In genomic region chr20:38645980-38646858, GRCh38 we compare ENCODE assay signal across 8 cellular contexts. TPM values are rescaled to one million over a fixed set of nuclear protein-coding genes. Genes with fewer than 3 reads are reported as not detected.
DNase-seq lines count a peak whose midpoint lies in the region; ATAC-seq, FAIRE-seq and TF ChIP-seq lines count a peak whose summit lies in the region.

No MANE protein-coding gene starts in this region.

- H2BK5ac ChIP-seq in H1 (ENCODE audit: low read depth, low read length), result no peak overlapping the region; the same call in 1 of the 2 replicates

- peak overlapping the region; percentile 62 for H3K4me3 Mint-ChIP-seq in mesothelial cell of epicardium

- H4K8ac ChIP-seq in H1 (ENCODE audit: extremely low read depth, insufficient read depth, low read length), result peak overlapping the region; percentile 51

- TF ChIP-seq RAD21 in H1 (IDR thresholded peaks at IDR 0.05 in 1 of 2, conservative IDR thresholded peaks at IDR 0.05 in 1 of 2; ENCODE audit: low read depth in 2 of 2, low read length in 2 of 2), result peak; percentile 92 to 95

- no peak overlapping the region for H3K14ac ChIP-seq in H1 (ENCODE audit: insufficient read length)

- H3K27ac Mint-ChIP-seq in mesothelial cell of epicardium, result no peak overlapping the region

- no peak overlapping the region for H3K27ac ChIP-seq in H1 (ENCODE audit: low read depth, low read length)

- no peaks in the 10 kb centered on the region for H3K79me1 ChIP-seq in H1 (ENCODE audit: low read depth, low read length)

- no peak overlapping the region for H2AK5ac ChIP-seq in H1 (ENCODE audit: low read depth, low read length)

- H2BK120ac ChIP-seq in H1 (replicated peaks; ENCODE audit: low read depth, low read length), result no peak overlapping the region

- H3K36me3 Mint-ChIP-seq in mesothelial cell of epicardium, result no peaks in the 10 kb centered on the region

- peaks cover 55% of the 10 kb centered on the region for H3K27me3 Mint-ChIP-seq in mesothelial cell of epicardium (ENCODE audit: low read depth)

- POLR2A ChIA-PET in BJ (lab: Charles Lee), result no interaction called here
- POLR2A ChIA-PET in H1 (lab: Charles Lee; ENCODE audit: partially characterized antibody), result interaction anchor here (0.6 to 1.7 kb wide), 2 partner anchors 78 to 281 kb away, joined by 3 to 8 read pairs; partner anchors contain the start of gene SLC32A1

- DNase-seq in BJ (ENCODE audit: low read depth) (no peak), HS-5 (ENCODE audit: low read depth) (peak; percentile 11), H1 (ENCODE audit: low read depth in 1 of 2, low spot score in 2 of 2) (peak; percentile 36 to 98), mesothelial cell of epicardium (ENCODE audit: low spot score in 2 of 2, unreplicated experiment in 2 of 2) (peak; percentile 78 to 92)
- DNase-seq in NK-92 treated with Interleukin-12 subunit alpha and Interleukin-12 subunit beta, amount 100 ng/mL, for 24 hours (lab: John Stamatoyannopoulos, UW), result peak; percentile 67
- peak; percentile 76 to 88 for DNase-seq in activated CD8-positive, alpha-beta memory T cell treated with anti-CD3 and anti-CD28 coated beads for 1 hour (ENCODE audit: extremely low read depth in 1 of 2, low read depth in 1 of 2)
- DNase-seq in stimulated activated CD8-positive, alpha-beta memory T cell treated with anti-CD3 and anti-CD28 coated beads, Interleukin-2, amount 100 ng/mL, for 48 hours (ENCODE audit: low read depth in 2 of 2), result peak; percentile 75 to 86

- peaks cover 0 to 5% (median 3%) of the 10 kb centered on the region in 4 experiments; a peak in 5 of 7 replicates for H3K4me1 ChIP-seq in H1 (replicated peaks in 1 of 4; ENCODE audit: control insufficient read depth in 3 of 4, insufficient read depth in 4 of 4, low read length in 3 of 4)

- ATAC-seq in GM19395 (IDR thresholded peaks at IDR 0.05; ENCODE audit: unreplicated experiment), result peak; percentile 81

- TF ChIP-seq CTCF in BJ (IDR thresholded peaks at IDR 0.05; ENCODE audit: insufficient read depth, low read depth, low read length) (peak; percentile 95), H1 (IDR thresholded peaks at IDR 0.05; ENCODE audit: control extremely low read depth in 1 of 3, insufficient read depth in 1 of 3, low read depth in 1 of 3, low read length in 3 of 3) (peak; percentile 95 to 97 (median 95)), mesothelial cell of epicardium (IDR thresholded peaks at IDR 0.05; ENCODE audit: unreplicated experiment) (peak; percentile 92)

- H2BK12ac ChIP-seq in H1 (ENCODE audit: low read depth, low read length), result peak overlapping the region; percentile 54; the same call in 1 of the 2 replicates

- peaks cover 1 to 3% of the 10 kb centered on the region in 2 experiments for H4K20me1 ChIP-seq in H1 (replicated peaks in 1 of 2; ENCODE audit: control insufficient read depth in 1 of 2, insufficient read depth in 2 of 2, low read length in 2 of 2)

- peaks cover 10% of the 10 kb centered on the region for H3K4me1 Mint-ChIP-seq in mesothelial cell of epicardium

- H3K23me2 ChIP-seq in H1 (ENCODE audit: low read depth, low read length), result peaks cover 10% of the 10 kb centered on the region; the same call in 1 of the 2 replicates

- H4K5ac ChIP-seq in H1 (ENCODE audit: insufficient read length, low read depth, low read length), result no peak overlapping the region

- TF ChIP-seq POLR2A in H1 (IDR thresholded peaks at IDR 0.05; ENCODE audit: control extremely low read depth in 1 of 2, low read depth in 2 of 2, low read length in 2 of 2), result no peak

- H3K9ac ChIP-seq in H1 (replicated peaks in 1 of 4; ENCODE audit: extremely low read depth in 1 of 4, low read depth in 3 of 4, low read length in 3 of 4), result no peak overlapping the region

- H2BK20ac ChIP-seq in H1 (ENCODE audit: low read length), result no peak overlapping the region

- H2BK15ac ChIP-seq in H1 (ENCODE audit: low read length), result peak overlapping the region; percentile 83; the same call in 1 of the 2 replicates

- H3K9me3 Mint-ChIP-seq in mesothelial cell of epicardium, result no peaks in the 10 kb centered on the region

- peak overlapping the region; percentile 37; the same call in 1 of the 2 replicates for H2AFZ ChIP-seq in H1 (ENCODE audit: low read length)

- no peak overlapping the region for H3K4ac ChIP-seq in H1 (replicated peaks; ENCODE audit: insufficient read length, low read depth, low read length)

- H3K27me3 ChIP-seq in BJ (ENCODE audit: control insufficient read depth, insufficient read depth, low read length) (peaks cover 22% of the 10 kb centered on the region), H1 (replicated peaks in 1 of 4; ENCODE audit: control insufficient read depth in 3 of 4, extremely low read depth in 1 of 4, insufficient read depth in 3 of 4, low read length in 3 of 4) (peaks cover 8 to 43% (median 31%) of the 10 kb centered on the region in 4 experiments)

- no peaks in the 10 kb centered on the region for H3K79me2 ChIP-seq in H1 (ENCODE audit: control insufficient read depth in 1 of 2, insufficient read depth in 2 of 2, low read length in 2 of 2)

- H3K36me3 ChIP-seq in BJ (ENCODE audit: control insufficient read depth, insufficient read depth, low read length) (no peaks in the 10 kb centered on the region), H1 (ENCODE audit: control insufficient read depth in 2 of 4, insufficient read depth in 4 of 4, low read length in 3 of 4) (no peaks in the 10 kb centered on the region)

- no peak for TF ChIP-seq EP300 in H1 (IDR thresholded peaks at IDR 0.05; ENCODE audit: borderline replicate concordance in 1 of 2, low read depth in 2 of 2, low read length in 2 of 2)

- FAIRE-seq in H1 (lab: Jason Lieb, UNC), result no peak

- H3K4me2 ChIP-seq in H1 (ENCODE audit: insufficient read depth in 1 of 2, low read depth in 2 of 2, low read length in 2 of 2), result peak overlapping the region; percentile 21 to 87

- CTCF ChIA-PET in BJ (lab: Yijun Ruan, JAX) (interaction anchor here (0.6 to 7.1 kb wide), 16 partner anchors 11 to 286 kb away, joined by 3 to 88 read pairs (median 5); partner anchors contain the start of gene ACTR5), H1 (lab: Charles Lee; ENCODE audit: partially characterized antibody) (interaction anchor here (0.8 to 8.0 kb wide), 16 partner anchors 8 to 471 kb away, joined by 3 to 235 read pairs (median 8); partner anchors contain the start of genes ACTR5 and SLC32A1)

- no peak overlapping the region for H4K91ac ChIP-seq in H1 (replicated peaks; ENCODE audit: insufficient read length, low read length)

- no peak overlapping the region for H3K4me3 ChIP-seq in BJ (ENCODE audit: low read depth, low read length)
- peak overlapping the region in 3 of 4 experiments; percentile 30 to 48 (median 44); a peak in 6 of 8 replicates for H3K4me3 ChIP-seq in H1 (ENCODE audit: extremely low read depth in 1 of 4, insufficient read depth in 2 of 4, low read depth in 3 of 4, low read length in 4 of 4)

- H3K18ac ChIP-seq in H1 (ENCODE audit: extremely low read depth, low read length), result no peak overlapping the region; the same call in 1 of the 2 replicates

- WGBS in H1 (ENCODE audit: extremely low coverage in 1 of 2, insufficient coverage in 1 of 2, insufficient read length in 1 of 2, insufficient replicate concordance in 2 of 2, low coverage in 1 of 2, low lambda C conversion rate in 2 of 2, missing lambda C conversion rate in 1 of 2), 2 experiments, result 12% methylated on average over 49 of the region's 50 CpGs; no CpG with 5 or more reads in 1 of the 2 experiments

- H3K23ac ChIP-seq in H1 (ENCODE audit: insufficient read length), result no peak overlapping the region

- no peaks in the 10 kb centered on the region for H3K9me3 ChIP-seq in H1 (ENCODE audit: insufficient read depth in 2 of 2, low read depth in 1 of 2, low read length in 1 of 2)

- H3K56ac ChIP-seq in H1 (replicated peaks; ENCODE audit: insufficient read length, low read depth, low read length), result no peak overlapping the region

TF ChIP-seq in H1, 55 proteins besides CTCF, POLR2A, EP300 and RAD21 (continues in another document):
- no peak for TF ChIP-seq GABPA (IDR thresholded peaks at IDR 0.05; ENCODE audit: borderline replicate concordance, insufficient read depth, low read length)
- TF ChIP-seq SIX5 (IDR thresholded peaks at IDR 0.05; ENCODE audit: low read depth, low read length), result no peak
- no peak for TF ChIP-seq CBX8 (IDR thresholded peaks at IDR 0.05; ENCODE audit: borderline replicate concordance, low read depth, low read length)
- no peak for TF ChIP-seq BCL11A (IDR thresholded peaks at IDR 0.05; ENCODE audit: low read depth in 2 of 2, low read length in 2 of 2)
- TF ChIP-seq MAX (IDR thresholded peaks at IDR 0.05), result peak; percentile 84
- no peak for TF ChIP-seq TBP (IDR thresholded peaks at IDR 0.05; ENCODE audit: low read depth, low read length)
- no peak for TF ChIP-seq TAF1 (IDR thresholded peaks at IDR 0.05; ENCODE audit: low read depth, low read length)
- TF ChIP-seq CBX5 (IDR thresholded peaks at IDR 0.05; ENCODE audit: low read depth, low read length), result no peak
- TF ChIP-seq SP1 (IDR thresholded peaks at IDR 0.05; ENCODE audit: low read depth, low read length), result peak; percentile 44; the same call in 1 of the 2 replicates
- TF ChIP-seq RXRA (IDR thresholded peaks at IDR 0.05; ENCODE audit: insufficient read depth, low read depth, low read length), result no peak
- peak; percentile 68; the same call in 1 of the 2 replicates for TF ChIP-seq CREB1 (IDR thresholded peaks at IDR 0.05)
- peak; percentile 33 for TF ChIP-seq ASH2L (IDR thresholded peaks at IDR 0.05; ENCODE audit: low read length)

RNA-seq across cellular contexts. Expression of gene ARHGAP40, which starts 44.6 kb away (rescaled TPM):
- 0.06 TPM in 1 of 2 replicates, not detected in the other for polyA plus RNA-seq in BJ (2011; rRNA removed)
- not detected in 2 replicates for polyA minus RNA-seq in BJ (2011; rRNA and poly(A)+ RNA removed)
- 0.74 and 0.86 TPM in 2 replicates for total RNA-seq in H1 (2021; fragmentation: NEBNext Ultra II Directional; extraction: Animal tissue kit (Norgen Biotek cat#: 25700))
- 0.69 and 1.4 TPM in 2 replicates for polyA plus RNA-seq in H1 (2011; rRNA removed)
- 0.94 TPM for polyA plus RNA-seq in H1 (2011; cell fraction: cytosol; rRNA removed)
- polyA plus RNA-seq in H1 (2011; cell fraction: nucleus; rRNA removed), result 2.7 TPM
- polyA plus RNA-seq in H1 (2012, experiment 1 of 2), result 1.0 to 1.5 TPM (median 1.2 TPM) in 4 replicates
- 0.77 TPM for polyA plus RNA-seq in H1 (2012, experiment 2 of 2)
- 0.45 TPM for polyA plus RNA-seq in H1 (2013, experiment 1 of 2)
- 0.42 TPM for polyA plus RNA-seq in H1 (2013, experiment 2 of 2)
- polyA minus RNA-seq in H1 (2011; rRNA and poly(A)+ RNA removed), result 0.44 and 0.71 TPM in 2 replicates
- polyA minus RNA-seq in H1 (2011; cell fraction: cytosol; rRNA and poly(A)+ RNA removed), result not detected
- polyA minus RNA-seq in H1 (2011; cell fraction: nucleus; rRNA and poly(A)+ RNA removed), result 0.40 TPM
- 0.33 to 0.54 TPM (median 0.45 TPM) in 3 replicates for total RNA-seq in mesothelial cell of epicardium
